9 cellular contexts compared by ENCODE assay signal in the genomic region with DNA sequence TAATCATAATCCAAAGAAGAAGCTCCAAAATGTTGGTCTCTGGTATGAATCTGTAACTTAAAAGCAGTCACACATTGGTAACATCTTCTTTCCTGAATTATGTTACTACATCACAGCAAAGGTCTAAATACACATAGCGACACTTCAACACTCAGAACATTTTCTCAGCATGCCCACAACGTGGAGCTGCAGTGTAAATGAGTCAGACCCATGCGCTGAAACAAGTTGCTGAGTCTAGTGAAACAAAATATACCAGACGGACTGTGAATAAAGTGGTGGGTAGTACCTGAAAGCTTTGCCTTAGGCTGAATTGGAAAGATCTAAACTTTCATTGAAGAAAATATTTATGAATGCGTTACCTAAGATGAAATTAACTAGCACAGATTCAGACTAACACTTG. TPM values are rescaled to one million over a fixed set of nuclear protein-coding genes. Genes with fewer than 3 reads are reported as not detected.
DNase-seq lines count a peak whose midpoint lies in the region; ATAC-seq, FAIRE-seq and TF ChIP-seq lines count a peak whose summit lies in the region.
"Had no signal": no experiment of that assay in that cellular context is flagged by ENCODE, and none has a peak within 500 bp of the region (broad histone marks: within the 10 kb centered on the region; RNA-seq: fewer than 3 reads in every experiment).

No MANE protein-coding gene starts in this region.

- peak; percentile 51 for ATAC-seq in esophagus mucosa
- ATAC-seq in pancreas, result peak; percentile 48 to 85 (median 79)
- ATAC-seq in upper lobe of right lung, result no peak
- ATAC-seq in GM19467 (IDR thresholded peaks at IDR 0.05; ENCODE audit: unreplicated experiment), result no peak

- H3K4me3 Mint-ChIP-seq in CD8-positive, alpha-beta memory T cell, result no peak overlapping the region

- no peak overlapping the region for H3K4me3 ChIP-seq in pancreas
- no peak overlapping the region for H3K4me3 ChIP-seq in CD8-positive, alpha-beta memory T cell (ENCODE audit: low read length)
- H3K4me3 ChIP-seq in upper lobe of right lung, result no peak overlapping the region

- POLR2A ChIA-PET in CD8-positive, alpha-beta memory T cell (lab: Charles Lee), result no interaction called here

- TF ChIP-seq CTCF in pancreas (IDR thresholded peaks at IDR 0.05) (no peak), upper lobe of right lung (IDR thresholded peaks at IDR 0.05) (no peak)

- intact Hi-C loops in pancreas (cut with DNase I), result no loop called here
- intact Hi-C loops in upper lobe of right lung (cut with DNase I), result no loop called here

- WGBS in pancreas, 2 donors, result 27 to 34% methylated on average over 5 of the region's 5 CpGs

- H3K9me3 ChIP-seq in pancreas (no peaks in the 10 kb centered on the region), upper lobe of right lung (no peaks in the 10 kb centered on the region)
- no peaks in the 10 kb centered on the region for H3K9me3 ChIP-seq in CD8-positive, alpha-beta memory T cell (ENCODE audit: low read length)

- H3K36me3 Mint-ChIP-seq in CD8-positive, alpha-beta memory T cell, result no peaks in the 10 kb centered on the region

- H3K9me3 Mint-ChIP-seq in CD8-positive, alpha-beta memory T cell, result no peaks in the 10 kb centered on the region

- H3K4me1 ChIP-seq in pancreas (no peaks in the 10 kb centered on the region), upper lobe of right lung (no peaks in the 10 kb centered on the region)
- no peaks in the 10 kb centered on the region for H3K4me1 ChIP-seq in CD8-positive, alpha-beta memory T cell (ENCODE audit: insufficient read depth, low read length)

- FAIRE-seq in pancreas (lab: Jason Lieb, UNC), result no peak

- no peaks in the 10 kb centered on the region for H3K4me1 Mint-ChIP-seq in CD8-positive, alpha-beta memory T cell

- peak; percentile 4 for DNase-seq in DMS 273 (lab: John Stamatoyannopoulos, UW; ENCODE audit: unreplicated experiment)
- DNase-seq in DMS 273 treated with DMSO at 0.1 percent for 48 hours (lab: John Stamatoyannopoulos, UW), result no peak
- peak; percentile 63 for DNase-seq in NCI-H69 (lab: John Stamatoyannopoulos, UW)
- DNase-seq in pancreas, result peak in 1 of 6 donors; percentile 11
- DNase-seq in CD8-positive, alpha-beta memory T cell, result no peak
- no peak for DNase-seq in upper lobe of right lung
- DNase-seq: 8988T had no signal

- H3K27ac ChIP-seq in pancreas (no peak overlapping the region), upper lobe of right lung (no peak overlapping the region)
- H3K27ac ChIP-seq in CD8-positive, alpha-beta memory T cell (ENCODE audit: low read depth, low read length), result no peak overlapping the region

- H3K27me3 ChIP-seq in pancreas, result peaks cover 0 to 6% (median 0%) of the 10 kb centered on the region in 4 donors
- H3K27me3 ChIP-seq in CD8-positive, alpha-beta memory T cell (ENCODE audit: insufficient read depth, low read length, poor library complexity, severe bottlenecking), result peaks cover 3% of the 10 kb centered on the region
- H3K27me3 ChIP-seq in upper lobe of right lung, result peaks cover 5% of the 10 kb centered on the region

- peaks cover 11 to 59% of the 10 kb centered on the region in 2 donors for H3K27me3 Mint-ChIP-seq in CD8-positive, alpha-beta memory T cell

- CTCF ChIA-PET in CD8-positive, alpha-beta memory T cell (lab: Charles Lee), result no interaction called here

- H3K27ac Mint-ChIP-seq in CD8-positive, alpha-beta memory T cell, result no peak overlapping the region

- no peaks in the 10 kb centered on the region for H3K36me3 ChIP-seq in pancreas
- no peaks in the 10 kb centered on the region for H3K36me3 ChIP-seq in CD8-positive, alpha-beta memory T cell (ENCODE audit: insufficient read depth, low read length)
- H3K36me3 ChIP-seq in upper lobe of right lung, result no peaks in the 10 kb centered on the region

RNA-seq across cellular contexts. Expression of gene GOLGA8B, which starts 33.2 kb away (rescaled TPM):
- total RNA-seq in esophagus mucosa, result 27.2 TPM
- 100 to 1,000 TPM in 5 of 6 donors, 10 to 100 TPM in 1; 77.7 to 245 (median 115) TPM for total RNA-seq in pancreas
- 100 to 1,000 TPM; 371 to 529 TPM for polyA plus RNA-seq in pancreas
- 100 to 1,000 TPM; 132 to 136 TPM for total RNA-seq in CD8-positive, alpha-beta memory T cell
- 4.7 TPM for polyA plus RNA-seq in CD8-positive, alpha-beta memory T cell
- total RNA-seq in upper lobe of right lung, result 56.0 TPM

Comparison
In these comparisons a context has a peak if more than half of its experiments do, and no peak if none do; other contexts are left out.
1. DNase-seq: peak in DMS 273 (single experiment) and NCI-H69 (single experiment); none in DMS 273 treated with DMSO at 0.1 percent for 48 hours (single experiment), CD8-positive, alpha-beta memory T cell (0 of 5) and upper lobe of right lung (single experiment).
2. ATAC-seq: peak in esophagus mucosa (single experiment) and pancreas (4 of 4); none in upper lobe of right lung (single experiment) and GM19467 (single experiment).